9 cellular contexts compared by ENCODE assay signal in genomic region chr10:127293640-127294039, GRCh38.
A peak's percentile ranks its signal among the peaks of the same experiment; 100 is the strongest.
DNase-seq lines count a peak whose midpoint lies in the region; ATAC-seq and TF ChIP-seq lines count a peak whose summit lies in the region.
"Had no signal": no experiment of that assay in that cellular context is flagged by ENCODE, and none has a peak within 500 bp of the region (broad histone marks: within the 10 kb centered on the region; RNA-seq: fewer than 3 reads in every experiment).

No MANE protein-coding gene starts in this region.

- ATAC-seq in HG02678 (IDR thresholded peaks at IDR 0.05; ENCODE audit: unreplicated experiment), result no peak

- no peak for TF ChIP-seq POLR2A in erythroblast (IDR thresholded peaks at IDR 0.05; ENCODE audit: low read length)

- DNase-seq in COLO668 (lab: John Stamatoyannopoulos, UW; ENCODE audit: unreplicated experiment), result peak; percentile 13
- peak; percentile 7 for DNase-seq in T follicular helper cell (ENCODE audit: low read depth)
- peak; percentile 72 for DNase-seq in activated effector memory CD4-positive, alpha-beta T cell treated with anti-CD3 and anti-CD28 coated beads, Interleukin-2, amount 50 U/mL, for 16 hours
- peak; percentile 55 for DNase-seq in stimulated activated CD4-positive, alpha-beta T cell treated with anti-CD3 and anti-CD28 coated beads, Interleukin-1b, Interleukin-23, amount 100 ng/mL, for 48 hours
- no peak for DNase-seq in DMS 273 (lab: John Stamatoyannopoulos, UW; ENCODE audit: unreplicated experiment)
- DNase-seq in erythroblast (lab: John Stamatoyannopoulos, UW), result no peak
- DNase-seq in COR-L47 (lab: John Stamatoyannopoulos, UW), result no peak
- DNase-seq: SIG-M5 had no signal

Comparison
In these comparisons a context has a peak if more than half of its experiments do, and no peak if none do; other contexts are left out.
1. DNase-seq: peak in COLO668 (single experiment), T follicular helper cell (single experiment), activated effector memory CD4-positive, alpha-beta T cell treated with anti-CD3 and anti-CD28 coated beads, Interleukin-2, amount 50 U/mL, for 16 hours (single experiment) and stimulated activated CD4-positive, alpha-beta T cell treated with anti-CD3 and anti-CD28 coated beads, Interleukin-1b, Interleukin-23, amount 100 ng/mL, for 48 hours (single experiment); none in DMS 273 (single experiment), erythroblast (0 of 2) and COR-L47 (single experiment).